Comparison of ENCODE assay signal across 12 cellular contexts in the genomic region with DNA sequence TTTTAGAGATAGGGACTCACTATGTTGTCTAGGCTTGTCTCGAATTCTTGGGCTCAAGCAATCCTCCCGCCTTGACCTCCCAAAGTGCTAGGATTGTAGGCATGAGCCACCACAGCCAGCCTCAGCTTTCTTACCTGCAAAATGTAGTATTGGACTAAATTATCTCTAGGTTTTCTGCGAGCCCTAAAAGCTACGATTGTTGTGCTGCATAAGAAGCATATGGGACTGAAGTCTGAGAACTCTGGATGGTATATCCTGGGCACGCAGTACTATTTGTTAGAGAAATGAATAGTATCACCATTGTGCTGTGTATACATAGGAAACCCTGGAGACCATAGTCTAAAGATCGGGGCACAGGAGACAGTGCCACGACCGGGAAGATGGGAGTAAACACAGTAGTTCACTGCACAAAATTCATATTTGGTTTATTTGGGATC.
DNase-seq lines count a peak whose midpoint lies in the region; ATAC-seq and TF ChIP-seq lines count a peak whose summit lies in the region.
"Had no signal": no experiment of that assay in that cellular context is flagged by ENCODE, and none has a peak within 500 bp of the region (broad histone marks: within the 10 kb centered on the region; RNA-seq: fewer than 3 reads in every experiment).

No MANE protein-coding gene starts in this region.

- H3K18ac ChIP-seq in trophoblast cell (ENCODE audit: low read length), result peak overlapping the region; percentile 56

- no peak overlapping the region for H3K4me3 Mint-ChIP-seq in CD4-positive, alpha-beta T cell
- H3K4me3 Mint-ChIP-seq in IgD-negative memory B cell, result peak overlapping the region in 3 of 4 donors; percentile 89 to 92 (median 91)
- H3K4me3 Mint-ChIP-seq in dendritic cell treated with granulocyte-macrophage colony-stimulating factor and Interleukin-4, amounts not matched to agents 40 ng/mL and 50 ng/mL, for 4 days, result no peak overlapping the region

- peak overlapping the region; percentile 24 for H2BK12ac ChIP-seq in trophoblast cell (ENCODE audit: low read length)

- H3K4me1 ChIP-seq in trophoblast cell (ENCODE audit: control insufficient read depth in 1 of 2, insufficient read depth in 2 of 2, low read length in 2 of 2), result peaks cover 5 to 13% of the 10 kb centered on the region in 2 experiments

- no peak overlapping the region for H3K14ac ChIP-seq in trophoblast cell (ENCODE audit: low read length)

- peaks cover 1% of the 10 kb centered on the region for H3K79me2 ChIP-seq in trophoblast cell (ENCODE audit: control insufficient read depth, insufficient read depth, low read length, poor library complexity)

- H3K27me3 Mint-ChIP-seq in CD4-positive, alpha-beta T cell, result no peaks in the 10 kb centered on the region
- H3K27me3 Mint-ChIP-seq in IgD-negative memory B cell, result peaks cover 3% of the 10 kb centered on the region
- H3K27me3 Mint-ChIP-seq in dendritic cell treated with granulocyte-macrophage colony-stimulating factor and Interleukin-4, amounts not matched to agents 40 ng/mL and 50 ng/mL, for 4 days, result no peaks in the 10 kb centered on the region
- H3K27me3 Mint-ChIP-seq: progenitor cell of endocrine pancreas had no signal

- H3K9me3 ChIP-seq in CD4-positive, alpha-beta T cell (ENCODE audit: control insufficient read depth, low read length), result no peaks in the 10 kb centered on the region
- H3K9me3 ChIP-seq in trophoblast cell (ENCODE audit: insufficient read depth, low read depth, low read length), result no peaks in the 10 kb centered on the region
- H3K9me3 ChIP-seq: SJCRH30, thoracic aorta had no signal

- no peak overlapping the region for H2BK5ac ChIP-seq in trophoblast cell (ENCODE audit: low read depth, low read length, poor library complexity)

- H3K4ac ChIP-seq in trophoblast cell (ENCODE audit: low read depth, low read length), result no peak overlapping the region

- peaks cover 15 to 20% of the 10 kb centered on the region in 2 experiments for H3K36me3 ChIP-seq in trophoblast cell (ENCODE audit: control insufficient read depth in 1 of 2, insufficient read depth in 2 of 2, low read length in 2 of 2)

- CTCF ChIA-PET in CD4-positive, alpha-beta T cell (lab: Charles Lee), result interaction anchor here (0.8 to 1.3 kb wide), 2 partner anchors 20 to 44 kb away, joined by 3 read pairs; no protein-coding TSS in a partner anchor

- H3K23ac ChIP-seq in trophoblast cell (ENCODE audit: low read length), result no peak overlapping the region

- POLR2A ChIA-PET in CD4-positive, alpha-beta T cell (lab: Charles Lee), result no interaction called here

- H3K9ac ChIP-seq in trophoblast cell (ENCODE audit: low read length), result no peak overlapping the region

- H3K79me1 ChIP-seq in trophoblast cell (ENCODE audit: low read length), result peaks cover 15% of the 10 kb centered on the region

- peak overlapping the region; percentile 59 for H3K27ac Mint-ChIP-seq in CD4-positive, alpha-beta T cell
- peak overlapping the region; percentile 98 to 100 (median 99) for H3K27ac Mint-ChIP-seq in IgD-negative memory B cell
- H3K27ac Mint-ChIP-seq in dendritic cell treated with granulocyte-macrophage colony-stimulating factor and Interleukin-4, amounts not matched to agents 40 ng/mL and 50 ng/mL, for 4 days, result peak overlapping the region; percentile 91
- H3K27ac Mint-ChIP-seq: progenitor cell of endocrine pancreas had no signal

- H3K27ac ChIP-seq in CD4-positive, alpha-beta T cell (ENCODE audit: low read depth, low read length), result no peak overlapping the region
- no peak overlapping the region for H3K27ac ChIP-seq in trophoblast cell (ENCODE audit: low read depth, low read length)
- H3K27ac ChIP-seq: SJCRH30, VCaP had no signal

- no peak for ATAC-seq in CD4-positive, alpha-beta T cell (ENCODE audit: poor library complexity)
- no peak for ATAC-seq in GM19397 (IDR thresholded peaks at IDR 0.05; ENCODE audit: unreplicated experiment)

- H4K8ac ChIP-seq in trophoblast cell (ENCODE audit: low read depth, low read length), result no peak overlapping the region

- no peak overlapping the region for H3K4me2 ChIP-seq in trophoblast cell (ENCODE audit: low read length)

- no peak for DNase-seq in CD4-positive, alpha-beta T cell
- DNase-seq in trophoblast cell (no peak), SK-N-DZ (ENCODE audit: low spot score) (no peak), activated gamma-delta T cell (lab: John Stamatoyannopoulos, UW) (no peak)
- DNase-seq: activated naive CD4-positive, alpha-beta T cell treated with anti-CD3 and anti-CD28 coated beads, Interleukin-2, amount 50 U/mL, for 16 hours had no signal

- no CpG with 5 or more reads among the region's 8 CpGs for WGBS in trophoblast cell (ENCODE audit: extremely low coverage, insufficient coverage, insufficient read length)

- no peak overlapping the region for H2BK120ac ChIP-seq in trophoblast cell (ENCODE audit: insufficient read depth, low read length, poor library complexity)

- peaks cover 33% of the 10 kb centered on the region for H3K36me3 Mint-ChIP-seq in CD4-positive, alpha-beta T cell (ENCODE audit: low read depth)
- no peaks in the 10 kb centered on the region for H3K36me3 Mint-ChIP-seq in IgD-negative memory B cell
- peaks cover 31% of the 10 kb centered on the region for H3K36me3 Mint-ChIP-seq in dendritic cell treated with granulocyte-macrophage colony-stimulating factor and Interleukin-4, amounts not matched to agents 40 ng/mL and 50 ng/mL, for 4 days (ENCODE audit: low read depth)

- H3K4me1 Mint-ChIP-seq in CD4-positive, alpha-beta T cell (ENCODE audit: low read depth), result peaks cover 21% of the 10 kb centered on the region
- peaks cover 42 to 62% (median 51%) of the 10 kb centered on the region in 3 donors for H3K4me1 Mint-ChIP-seq in IgD-negative memory B cell
- H3K4me1 Mint-ChIP-seq in dendritic cell treated with granulocyte-macrophage colony-stimulating factor and Interleukin-4, amounts not matched to agents 40 ng/mL and 50 ng/mL, for 4 days (ENCODE audit: low read depth), result peaks cover 53% of the 10 kb centered on the region

- intact Hi-C loops in CD4-positive, alpha-beta T cell (cut with DNase I, micrococcal nuclease), result no loop called here
- intact Hi-C loops in dendritic cell treated with granulocyte-macrophage colony-stimulating factor and Interleukin-4, amounts not matched to agents 40 ng/mL and 50 ng/mL, for 4 days (cut with micrococcal nuclease), result no loop called here

- H2AFZ ChIP-seq in trophoblast cell (ENCODE audit: insufficient read depth, low read length, poor library complexity), result no peak overlapping the region

- H3K9me3 Mint-ChIP-seq in CD4-positive, alpha-beta T cell, result no peaks in the 10 kb centered on the region
- H3K9me3 Mint-ChIP-seq in IgD-negative memory B cell, result no peaks in the 10 kb centered on the region
- no peaks in the 10 kb centered on the region for H3K9me3 Mint-ChIP-seq in dendritic cell treated with granulocyte-macrophage colony-stimulating factor and Interleukin-4, amounts not matched to agents 40 ng/mL and 50 ng/mL, for 4 days

- H3K27me3 ChIP-seq in CD4-positive, alpha-beta T cell (ENCODE audit: control insufficient read depth, insufficient read depth, low read length), result no peaks in the 10 kb centered on the region
- no peaks in the 10 kb centered on the region for H3K27me3 ChIP-seq in trophoblast cell (ENCODE audit: insufficient read depth, low read length)
- H3K27me3 ChIP-seq: SJCRH30 had no signal

- no peak overlapping the region for H4K12ac ChIP-seq in trophoblast cell (ENCODE audit: low read depth, low read length)

- H2AK5ac ChIP-seq in trophoblast cell (ENCODE audit: low read length), result no peak overlapping the region

- H3K4me3 ChIP-seq in trophoblast cell (ENCODE audit: low read depth, low read length), result no peak overlapping the region
- H3K4me3 ChIP-seq: SJCRH30, thoracic aorta had no signal

- peak overlapping the region; percentile 35 for H4K91ac ChIP-seq in trophoblast cell (ENCODE audit: low read depth, low read length)

- TF ChIP-seq CTCF in CD4-positive, alpha-beta T cell (IDR thresholded peaks at IDR 0.05), result no peak

Comparison
In these comparisons a context has a peak if more than half of its experiments do, and no peak if none do; other contexts are left out.
1. H3K4me3 Mint-ChIP-seq: peak in IgD-negative memory B cell (3 of 4); none in CD4-positive, alpha-beta T cell (single experiment) and dendritic cell treated with granulocyte-macrophage colony-stimulating factor and Interleukin-4, amounts not matched to agents 40 ng/mL and 50 ng/mL, for 4 days (single experiment).
2. Peak in every context shown above with its lines, with median percentiles within 50 percentile points of each other: H3K27ac Mint-ChIP-seq.